Comparison of ENCODE assay signal across 24 cellular contexts in genomic region chr1:45275054-45275453, GRCh38. TPM values are rescaled to one million over a fixed set of nuclear protein-coding genes. Genes with fewer than 3 reads are reported as not detected.
DNase-seq lines count a peak whose midpoint lies in the region; ATAC-seq, FAIRE-seq and TF ChIP-seq lines count a peak whose summit lies in the region.
"Had no signal": no experiment of that assay in that cellular context is flagged by ENCODE, and none has a peak within 500 bp of the region (broad histone marks: within the 10 kb centered on the region; RNA-seq: fewer than 3 reads in every experiment).

No MANE protein-coding gene starts in this region.

- TF ChIP-seq EP300 in SK-N-SH (IDR thresholded peaks at IDR 0.05; ENCODE audit: borderline replicate concordance in 1 of 2, low read depth in 1 of 2, low read length in 1 of 2) (no peak), K562 (IDR thresholded peaks at IDR 0.05; ENCODE audit: low read length) (no peak)

- DNase-seq in SK-N-SH, result no peak
- no peak for DNase-seq in K562 (ENCODE audit: extremely low read depth in 1 of 4, low spot score in 3 of 4)
- DNase-seq in left colon, result no peak
- DNase-seq in activated CD4-positive, CD25-positive, alpha-beta regulatory T cell (lab: John Stamatoyannopoulos, UW), result no peak
- DNase-seq: activated CD8-positive, alpha-beta memory T cell treated with anti-CD3 and anti-CD28 coated beads, Interleukin-2, amount 10 ng/mL, durations not matched to agents 7 days and 5 days; adrenal gland; DMS79 treated with DMSO at 0.1 percent for 48 hours; effector memory CD4-positive, alpha-beta T cell; heart left ventricle; mesenchymal stem cell; NCI-H1092; NCI-H2171 treated with DMSO at 0.1 percent for 48 hours; retina; T-helper 9 cell; thyroid gland had no signal

- no peak for TF ChIP-seq CTCF in SK-N-SH (IDR thresholded peaks at IDR 0.05)
- TF ChIP-seq CTCF in K562 (IDR thresholded peaks at IDR 0.05 in 2 of 3, conservative IDR thresholded peaks at IDR 0.05 in 1 of 3; ENCODE audit: insufficient read depth in 2 of 3, low read depth in 1 of 3, low read length in 3 of 3), result no peak

- H3K9me2 ChIP-seq in SK-N-SH, result no peaks in the 10 kb centered on the region

- H3K9me1 ChIP-seq in K562 (ENCODE audit: control insufficient read depth, insufficient read depth, low read length), result no peaks in the 10 kb centered on the region

- POLR2A ChIA-PET in SK-N-SH (lab: Yijun Ruan, JAX), result no interaction called here
- POLR2A ChIA-PET in K562 (lab: Yijun Ruan, JAX), result no interaction called here

- H3K27me3 ChIP-seq in SK-N-SH (ENCODE audit: insufficient read depth) (no peaks in the 10 kb centered on the region), K562 (ENCODE audit: control insufficient read depth in 2 of 2, insufficient read depth in 2 of 2, low read length in 2 of 2) (no peaks in the 10 kb centered on the region)
- H3K27me3 ChIP-seq: adrenal gland, cardiac muscle cell, heart left ventricle, SJSA1, thyroid gland had no signal

- H3K27ac ChIP-seq in SK-N-SH (ENCODE audit: low read depth in 2 of 2, low read length in 1 of 2) (no peak overlapping the region), K562 (ENCODE audit: extremely low read depth, low read depth, low read length) (no peak overlapping the region), temporal lobe (ENCODE audit: low read depth, low read length) (peak overlapping the region; percentile 77)
- H3K27ac ChIP-seq: adrenal gland, cardiac muscle cell, heart left ventricle, SJSA1, thyroid gland had no signal

- H3F3A ChIP-seq in SK-N-SH (replicated peaks; ENCODE audit: insufficient read depth), result no peaks in the 10 kb centered on the region

- intact Hi-C loops in K562 (cut with micrococcal nuclease) (no loop called here), left colon (cut with DNase I, micrococcal nuclease) (no loop called here)

- no peak for FAIRE-seq in K562 (lab: Jason Lieb, UNC)
- FAIRE-seq: keratinocyte had no signal

- in situ Hi-C loops in K562 (cut with MboI), result no loop called here

- H3K4me1 ChIP-seq in SK-N-SH (ENCODE audit: control insufficient read depth in 1 of 2, insufficient read depth in 2 of 2, low read depth in 1 of 2, low read length in 1 of 2) (no peaks in the 10 kb centered on the region), K562 (replicated peaks in 1 of 2; ENCODE audit: control insufficient read depth in 2 of 2, insufficient read depth in 2 of 2, low read length in 2 of 2) (no peaks in the 10 kb centered on the region; a peak in 1 of 5 replicates)
- H3K4me1 ChIP-seq: adrenal gland, heart left ventricle, thyroid gland had no signal

- H2AFZ ChIP-seq in SK-N-SH (ENCODE audit: low read depth), result peak overlapping the region; percentile 56; the same call in 1 of the 2 replicates
- 0 out of 2 replicates have a peak overlapping the region, but pooled peaks have one; percentile 15 for H2AFZ ChIP-seq in K562 (ENCODE audit: low read depth, low read length)

- H3K9ac ChIP-seq in SK-N-SH, result no peak overlapping the region
- no peak overlapping the region for H3K9ac ChIP-seq in K562 (ENCODE audit: insufficient read depth in 1 of 2, low read depth in 2 of 2, low read length in 2 of 2)

- H3K4me3 ChIP-seq in SK-N-SH (ENCODE audit: low read depth in 2 of 2, low read length in 1 of 2) (no peak overlapping the region), K562 (no peak overlapping the region)
- H3K4me3 ChIP-seq: adrenal gland, cardiac muscle cell, heart left ventricle, SJSA1, thyroid gland had no signal

- H3K36me3 ChIP-seq in SK-N-SH (replicated peaks in 1 of 2; ENCODE audit: control insufficient read depth in 1 of 2, insufficient read depth in 2 of 2, low read length in 1 of 2), result no peaks in the 10 kb centered on the region
- no peaks in the 10 kb centered on the region for H3K36me3 ChIP-seq in K562 (ENCODE audit: control insufficient read depth, insufficient read depth, low read length)
- H3K36me3 ChIP-seq: adrenal gland, cardiac muscle cell, heart left ventricle, SJSA1, thyroid gland had no signal

- no TSS peak for BruUV-seq in K562 (replicated peaks; lab: Mats Ljungman, UMichigan)

- TF ChIP-seq POLR2A in K562 (conservative IDR thresholded peaks at IDR 0.05), result no peak

- TF ChIP-seq RAD21 in SK-N-SH (IDR thresholded peaks at IDR 0.05; ENCODE audit: low read length) (no peak), K562 (CRISPR knock-in tag; conservative IDR thresholded peaks at IDR 0.05 in 1 of 2, IDR thresholded peaks at IDR 0.05 in 1 of 2) (no peak)

- H4K20me1 ChIP-seq in SK-N-SH (ENCODE audit: insufficient read depth) (no peaks in the 10 kb centered on the region), K562 (replicated peaks; ENCODE audit: control insufficient read depth, insufficient read depth, low read length) (no peaks in the 10 kb centered on the region)

- H3K4me2 ChIP-seq in SK-N-SH (no peak overlapping the region), K562 (ENCODE audit: insufficient read depth, low read length) (no peak overlapping the region)

- H3K79me2 ChIP-seq in SK-N-SH (ENCODE audit: insufficient read depth), result no peaks in the 10 kb centered on the region
- H3K79me2 ChIP-seq in K562 (ENCODE audit: control insufficient read depth, insufficient read depth, low read length), result no peaks in the 10 kb centered on the region

- H3K9me3 ChIP-seq in SK-N-SH, result no peaks in the 10 kb centered on the region; the same call in 1 of the 2 replicates
- no peaks in the 10 kb centered on the region; the same call in 1 of the 2 replicates for H3K9me3 ChIP-seq in K562 (replicated peaks; ENCODE audit: control insufficient read depth, insufficient read depth, low read depth, low read length)
- H3K9me3 ChIP-seq: adrenal gland, thyroid gland had no signal

- CTCF ChIA-PET in SK-N-SH (lab: Yijun Ruan, JAX) (no interaction called here), K562 (lab: Yijun Ruan, JAX; ENCODE audit: low intra/inter-chr PET ratio) (no interaction called here)

- no peak for ATAC-seq in SK-N-SH treated with all-trans-retinoic acid at 6 μM for 48 hours
- peak; percentile 86 for ATAC-seq in K562
- peak; percentile 92 for ATAC-seq in left colon
- ATAC-seq in HG03354 (IDR thresholded peaks at IDR 0.05; ENCODE audit: poor library complexity, severe bottlenecking, unreplicated experiment), result no peak
- no peak for ATAC-seq in GM18511 (IDR thresholded peaks at IDR 0.05; ENCODE audit: unreplicated experiment)
- ATAC-seq: activated CD8-positive, alpha-beta memory T cell treated with anti-CD3 and anti-CD28 coated beads, Interleukin-2, amount 10 ng/mL, durations not matched to agents 7 days and 5 days; heart left ventricle; natural killer cell treated with Interleukin-12 subunit alpha and Interleukin-12 subunit beta and Interleukin-15 and Interleukin-18, amount 100 ng/mL, for 72 hours; Panc1 had no signal

TF ChIP-seq in SK-N-SH, 30 proteins besides CTCF, POLR2A, EP300 and RAD21 (continues in another document):
- no peak for TF ChIP-seq JUND (IDR thresholded peaks at IDR 0.05)

TF ChIP-seq in SK-N-SH treated with all-trans-retinoic acid at 6 μM for 48 hours, 23 proteins besides CTCF, POLR2A, EP300 and RAD21 (continues in another document):
- TF ChIP-seq ESRRG (CRISPR knock-in tag; IDR thresholded peaks at IDR 0.05) (no peak), SNAI2 (CRISPR knock-in tag; IDR thresholded peaks at IDR 0.05) (no peak), PPARA (CRISPR knock-in tag; IDR thresholded peaks at IDR 0.05; ENCODE audit: borderline replicate concordance) (no peak), GLIS3 (CRISPR knock-in tag; IDR thresholded peaks at IDR 0.05) (no peak)

TF ChIP-seq in K562, 482 proteins besides CTCF, POLR2A, EP300 and RAD21 (continues in another document):
- no peak for TF ChIP-seq ATF3 (IDR thresholded peaks at IDR 0.05)
- no peak for TF ChIP-seq ATF3 (CRISPR knock-in tag; conservative IDR thresholded peaks at IDR 0.05)
- no peak for TF ChIP-seq KHSRP (IDR thresholded peaks at IDR 0.05)
- TF ChIP-seq MECOM (CRISPR knock-in tag; IDR thresholded peaks at IDR 0.05), result no peak
- no peak for TF ChIP-seq TAF9B (IDR thresholded peaks at IDR 0.05; ENCODE audit: partially characterized antibody)
- TF ChIP-seq NUFIP1 (IDR thresholded peaks at IDR 0.05; ENCODE audit: partially characterized antibody), result no peak
- no peak for TF ChIP-seq YY1 (IDR thresholded peaks at IDR 0.05; ENCODE audit: borderline replicate concordance in 1 of 3, control insufficient read depth in 1 of 3, extremely low read depth in 1 of 3, insufficient read depth in 3 of 3, insufficient read length in 1 of 3, insufficient replicate concordance in 2 of 3, low read depth in 1 of 3, low read length in 2 of 3)

RNA-seq across cellular contexts. Expression of gene HPDL, which starts 51.6 kb away (rescaled TPM):
- 0.19 and 0.25 TPM in 2 replicates for polyA plus RNA-seq in SK-N-SH (2012; rRNA removed)
- polyA plus RNA-seq in SK-N-SH (2012; cell fraction: cytosol; rRNA removed), result 0.13 and 0.25 TPM in 2 replicates
- polyA plus RNA-seq in SK-N-SH (2012; cell fraction: nucleus; rRNA removed), result 0.14 and 0.42 TPM in 2 replicates
- not detected in 2 replicates for total RNA-seq in K562 (2011; cell fraction: chromatin; rRNA removed; ENCODE audit: low replicate concordance)
- total RNA-seq in K562 (2011; cell fraction: nucleolus; rRNA removed), result not detected in 2 replicates
- not detected in 2 replicates for total RNA-seq in K562 (2011; cell fraction: nucleoplasm; rRNA removed)
- total RNA-seq in K562 (2014; rRNA removed), result not detected in 2 replicates
- total RNA-seq in K562 (2014; rRNA removed; fragmentation: Illumina TruSeq; extraction: Trizol), result not detected in 2 replicates
- total RNA-seq in K562 (2015; rRNA removed; fragmentation: Illumina TruSeq; extraction: Trizol), result not detected in 2 replicates
- total RNA-seq in K562 (2021), result not detected in 2 replicates
- polyA plus RNA-seq in K562 (2011; rRNA removed), result not detected in 2 replicates
- polyA plus RNA-seq in K562 (2011; cell fraction: cytosol; rRNA removed), result not detected in 2 replicates
- polyA plus RNA-seq in K562 (2011; cell fraction: nucleus; rRNA removed), result not detected in 2 replicates
- polyA plus RNA-seq in K562 (2012), result 0.04 and 0.28 TPM in 2 replicates
- not detected in 2 replicates for polyA plus RNA-seq in K562 (2014; fragmentation: Illumina TruSeq; extraction: Trizol)
- polyA plus RNA-seq in K562 (2014; fragmentation: Nextera tagmentation; extraction: Ambion mirVana), result not detected
- polyA plus RNA-seq in K562 (2014; rRNA removed), result not detected in 2 replicates
- polyA minus RNA-seq in K562 (2011; rRNA and poly(A)+ RNA removed), result not detected in 2 replicates
- not detected in 2 replicates for polyA minus RNA-seq in K562 (2011; cell fraction: cytosol; rRNA and poly(A)+ RNA removed)
- polyA minus RNA-seq in K562 (2011; cell fraction: nucleus; rRNA and poly(A)+ RNA removed), result not detected in 2 replicates
- total RNA-seq in left colon, result 10 to 100 TPM in 1 of 2 donors, 1 to 10 TPM in 1; 3.6 to 11.4 TPM
- 1.7 TPM for total RNA-seq in temporal lobe

Comparison
In these comparisons a context has a peak if more than half of its experiments do, and no peak if none do; other contexts are left out.
1. ATAC-seq: peak in K562 (single experiment) and left colon (single experiment); none in SK-N-SH treated with all-trans-retinoic acid at 6 μM for 48 hours (single experiment), HG03354 (single experiment) and GM18511 (single experiment).